ENCODE assay signal across 8 cellular contexts in genomic region chr16:30699615-30700099, GRCh38. TPM values are rescaled to one million over a fixed set of nuclear protein-coding genes. Genes with fewer than 3 reads are reported as not detected.
A peak's percentile ranks its signal among the peaks of the same experiment; 100 is the strongest.
DNase-seq lines count a peak whose midpoint lies in the region; ATAC-seq lines count a peak whose summit lies in the region.

No MANE protein-coding gene starts in this region.

- H3K36me3 ChIP-seq in iPS-20b (ENCODE audit: insufficient read depth, low read depth, low read length) (peaks cover 35% of the 10 kb centered on the region), stomach smooth muscle (ENCODE audit: control insufficient read depth in 2 of 2, insufficient read depth in 2 of 2, low read length in 2 of 2) (peaks cover 21 to 25% of the 10 kb centered on the region in 2 donors)

- H3K4me3 ChIP-seq in iPS-20b (ENCODE audit: low read length) (peak overlapping the region; percentile 90), stomach smooth muscle (ENCODE audit: low read length in 2 of 2) (peak overlapping the region; percentile 62 to 93)

- peak overlapping the region; percentile 98 for H3K27ac Mint-ChIP-seq in T-helper 1 cell treated with Interleukin-12 subunit alpha and Interleukin-12 subunit beta and Interleukin-4 antibody, amounts not matched to agents 30 μg/mL and 1 μg/mL, for 36 hours
- H3K27ac Mint-ChIP-seq in activated naive CD8-positive, alpha-beta T cell treated with anti-CD3 and anti-CD28 coated beads for 36 hours: peak overlapping the region; percentile 96

- H3K27me3 ChIP-seq in iPS-20b (ENCODE audit: insufficient read depth, low read length) (peaks cover 30% of the 10 kb centered on the region), stomach smooth muscle (ENCODE audit: control insufficient read depth in 1 of 2, insufficient read depth in 2 of 2, low read length in 2 of 2) (no peaks in the 10 kb centered on the region)

- no peak for ATAC-seq in HG02938 (IDR thresholded peaks at IDR 0.05; ENCODE audit: unreplicated experiment)

- no peaks in the 10 kb centered on the region for H3K27me3 Mint-ChIP-seq in T-helper 1 cell treated with Interleukin-12 subunit alpha and Interleukin-12 subunit beta and Interleukin-4 antibody, amounts not matched to agents 30 μg/mL and 1 μg/mL, for 36 hours (ENCODE audit: low read depth)
- no peaks in the 10 kb centered on the region for H3K27me3 Mint-ChIP-seq in activated naive CD8-positive, alpha-beta T cell treated with anti-CD3 and anti-CD28 coated beads for 36 hours

- peak overlapping the region; percentile 99 for H3K4me3 Mint-ChIP-seq in T-helper 1 cell treated with Interleukin-12 subunit alpha and Interleukin-12 subunit beta and Interleukin-4 antibody, amounts not matched to agents 30 μg/mL and 1 μg/mL, for 36 hours
- peak overlapping the region; percentile 99 for H3K4me3 Mint-ChIP-seq in activated naive CD8-positive, alpha-beta T cell treated with anti-CD3 and anti-CD28 coated beads for 36 hours

- no peak overlapping the region for H3K27ac ChIP-seq in iPS-20b (ENCODE audit: low read length)
- peak overlapping the region; percentile 99 for H3K27ac ChIP-seq in stomach smooth muscle (ENCODE audit: low read length)

- H3K4me1 ChIP-seq in iPS-20b (ENCODE audit: insufficient read depth, low read length): peaks cover 8% of the 10 kb centered on the region
- H3K4me1 ChIP-seq in stomach smooth muscle (ENCODE audit: control insufficient read depth, insufficient read depth, low read length): peaks cover 24% of the 10 kb centered on the region

- peaks cover 29% of the 10 kb centered on the region for H3K36me3 Mint-ChIP-seq in T-helper 1 cell treated with Interleukin-12 subunit alpha and Interleukin-12 subunit beta and Interleukin-4 antibody, amounts not matched to agents 30 μg/mL and 1 μg/mL, for 36 hours (ENCODE audit: low read depth)
- H3K36me3 Mint-ChIP-seq in activated naive CD8-positive, alpha-beta T cell treated with anti-CD3 and anti-CD28 coated beads for 36 hours: peaks cover 28% of the 10 kb centered on the region

- H3K9ac ChIP-seq in iPS-20b (ENCODE audit: low read depth, low read length) (peak overlapping the region; percentile 99; the same call in 1 of the 2 replicates), stomach smooth muscle (ENCODE audit: low read length in 2 of 2) (peak overlapping the region; percentile 75 to 94)

- no peaks in the 10 kb centered on the region for H3K9me3 ChIP-seq in iPS-20b (ENCODE audit: insufficient read depth, low read depth, low read length)
- H3K9me3 ChIP-seq in stomach smooth muscle (ENCODE audit: control insufficient read depth in 2 of 2, low read length in 2 of 2): no peaks in the 10 kb centered on the region

- H3K4me1 Mint-ChIP-seq in T-helper 1 cell treated with Interleukin-12 subunit alpha and Interleukin-12 subunit beta and Interleukin-4 antibody, amounts not matched to agents 30 μg/mL and 1 μg/mL, for 36 hours (ENCODE audit: low read depth): peaks cover 27% of the 10 kb centered on the region
- peaks cover 25% of the 10 kb centered on the region for H3K4me1 Mint-ChIP-seq in activated naive CD8-positive, alpha-beta T cell treated with anti-CD3 and anti-CD28 coated beads for 36 hours

- no peaks in the 10 kb centered on the region for H3K9me3 Mint-ChIP-seq in T-helper 1 cell treated with Interleukin-12 subunit alpha and Interleukin-12 subunit beta and Interleukin-4 antibody, amounts not matched to agents 30 μg/mL and 1 μg/mL, for 36 hours
- H3K9me3 Mint-ChIP-seq in activated naive CD8-positive, alpha-beta T cell treated with anti-CD3 and anti-CD28 coated beads for 36 hours: no peaks in the 10 kb centered on the region

- DNase-seq in T-helper 1 cell (no peak), NCI-H526 treated with DMSO at 0.1 percent for 48 hours (lab: John Stamatoyannopoulos, UW) (no peak)
- DNase-seq in activated naive CD8-positive, alpha-beta T cell treated with anti-CD3 and anti-CD28 coated beads for 36 hours: no peak
- DNase-seq in activated effector memory CD4-positive, alpha-beta T cell treated with anti-CD3 and anti-CD28 coated beads, Interleukin-2, amount 50 U/mL, for 16 hours: no peak

RNA-seq across cellular contexts. Expression of gene SRCAP, which starts 0.7 kb away (rescaled TPM):
- total RNA-seq in activated naive CD8-positive, alpha-beta T cell treated with anti-CD3 and anti-CD28 coated beads for 36 hours: 10 to 100 TPM; 66.1 to 72.6 TPM

RNA-seq across cellular contexts. Expression of gene FBRS, which starts 41.4 kb away (rescaled TPM):
- 10 to 100 TPM; 92.8 to 94.5 TPM for total RNA-seq in activated naive CD8-positive, alpha-beta T cell treated with anti-CD3 and anti-CD28 coated beads for 36 hours

RNA-seq across cellular contexts. Expression of gene PHKG2, which starts 48.6 kb away (rescaled TPM):
- 10 to 100 TPM; 31.1 to 32.0 TPM for total RNA-seq in activated naive CD8-positive, alpha-beta T cell treated with anti-CD3 and anti-CD28 coated beads for 36 hours

RNA-seq across cellular contexts. Expression of gene PRR14, which starts 48.9 kb away (rescaled TPM):
- 10 to 100 TPM; 90.1 to 93.3 TPM for total RNA-seq in activated naive CD8-positive, alpha-beta T cell treated with anti-CD3 and anti-CD28 coated beads for 36 hours
